24 cellular contexts compared by ENCODE assay signal in genomic region chr15:25342629-25343028, GRCh38.
"Had no signal": no experiment of that assay in that cellular context is flagged by ENCODE, and none has a peak within 500 bp of the region (broad histone marks: within the 10 kb centered on the region; RNA-seq: fewer than 3 reads in every experiment).

No MANE protein-coding gene starts in this region.

- ATAC-seq: activated T-cell treated with anti-CD3 and anti-CD28 coated beads, Interleukin-2, amount 50 U/mL, for 72 hours; effector memory CD8-positive, alpha-beta T cell; foreskin keratinocyte; left lung; lower lobe of right lung; natural killer cell treated with Interleukin-12 subunit alpha and Interleukin-12 subunit beta and Interleukin-15 and Interleukin-18, amount 100 ng/mL, for 72 hours; right cardiac atrium; stimulated activated naive CD8-positive, alpha-beta T cell treated with anti-CD3 and anti-CD28 coated beads, Interleukin-15, Interleukin-2, amounts not matched to agents 100 U/mL and 50 U/mL, for 24 hours; T-helper 17 cell had no signal

- H3K4me1 ChIP-seq: left lung, lower lobe of right lung, spleen, testis, transverse colon, uterus had no signal

- H3K27ac Mint-ChIP-seq: activated naive CD8-positive, alpha-beta T cell; natural killer cell treated with Interleukin-12 subunit alpha and Interleukin-12 subunit beta and Interleukin-15 and Interleukin-18, amount 100 ng/mL, for 72 hours had no signal

- H3K27me3 Mint-ChIP-seq: activated naive CD8-positive, alpha-beta T cell; effector memory CD8-positive, alpha-beta T cell; natural killer cell treated with Interleukin-12 subunit alpha and Interleukin-12 subunit beta and Interleukin-15 and Interleukin-18, amount 100 ng/mL, for 72 hours; T-helper 17 cell had no signal

- H3K27ac ChIP-seq: brain microvascular endothelial cell, coronary artery, foreskin keratinocyte, left lung, lower lobe of right lung, spleen, testis, transverse colon, uterus had no signal

- H3K9me3 Mint-ChIP-seq: effector memory CD8-positive, alpha-beta T cell; natural killer cell treated with Interleukin-12 subunit alpha and Interleukin-12 subunit beta and Interleukin-15 and Interleukin-18, amount 100 ng/mL, for 72 hours had no signal

- DNase-seq: activated CD4-positive, alpha-beta T cell treated with anti-CD3 and anti-CD28 coated beads for 4 hours; activated CD4-positive, alpha-beta T cell treated with anti-CD3 and anti-CD28 coated beads, Interleukin-2, amount 50 U/mL, for 4 hours; activated effector memory CD4-positive, alpha-beta T cell treated with Interleukin-2 at 50 U/mL for 16 hours; activated naive CD4-positive, alpha-beta T cell treated with Interleukin-2 at 50 U/mL for 16 hours; activated T-cell treated with anti-CD3 and anti-CD28 coated beads for 4 hours; activated T-cell treated with anti-CD3 and anti-CD28 coated beads, Interleukin-2, amount 50 U/mL, for 72 hours; brain microvascular endothelial cell; dorsolateral prefrontal cortex; effector memory CD8-positive, alpha-beta T cell; foreskin keratinocyte; left lung; lower lobe of right lung; mesenchymal stem cell; posterior cingulate gyrus; right cardiac atrium; spleen; stimulated activated naive CD8-positive, alpha-beta T cell treated with anti-CD3 and anti-CD28 coated beads, Interleukin-15, Interleukin-2, amounts not matched to agents 100 U/mL and 50 U/mL, for 24 hours; T-helper 17 cell; testis; transverse colon; uterus had no signal

- H3K9me3 ChIP-seq: testis, uterus had no signal

- H3K4me3 Mint-ChIP-seq: activated naive CD8-positive, alpha-beta T cell; activated T-cell treated with anti-CD3 and anti-CD28 coated beads, Interleukin-2, amount 50 U/mL, for 72 hours; effector memory CD8-positive, alpha-beta T cell; natural killer cell treated with Interleukin-12 subunit alpha and Interleukin-12 subunit beta and Interleukin-15 and Interleukin-18, amount 100 ng/mL, for 72 hours; T-helper 17 cell had no signal

- H3K27me3 ChIP-seq: brain microvascular endothelial cell, dorsolateral prefrontal cortex, foreskin keratinocyte, left lung, spleen, testis, transverse colon, uterus had no signal
